ENCODE assay signal across 15 cellular contexts in the genomic region with DNA sequence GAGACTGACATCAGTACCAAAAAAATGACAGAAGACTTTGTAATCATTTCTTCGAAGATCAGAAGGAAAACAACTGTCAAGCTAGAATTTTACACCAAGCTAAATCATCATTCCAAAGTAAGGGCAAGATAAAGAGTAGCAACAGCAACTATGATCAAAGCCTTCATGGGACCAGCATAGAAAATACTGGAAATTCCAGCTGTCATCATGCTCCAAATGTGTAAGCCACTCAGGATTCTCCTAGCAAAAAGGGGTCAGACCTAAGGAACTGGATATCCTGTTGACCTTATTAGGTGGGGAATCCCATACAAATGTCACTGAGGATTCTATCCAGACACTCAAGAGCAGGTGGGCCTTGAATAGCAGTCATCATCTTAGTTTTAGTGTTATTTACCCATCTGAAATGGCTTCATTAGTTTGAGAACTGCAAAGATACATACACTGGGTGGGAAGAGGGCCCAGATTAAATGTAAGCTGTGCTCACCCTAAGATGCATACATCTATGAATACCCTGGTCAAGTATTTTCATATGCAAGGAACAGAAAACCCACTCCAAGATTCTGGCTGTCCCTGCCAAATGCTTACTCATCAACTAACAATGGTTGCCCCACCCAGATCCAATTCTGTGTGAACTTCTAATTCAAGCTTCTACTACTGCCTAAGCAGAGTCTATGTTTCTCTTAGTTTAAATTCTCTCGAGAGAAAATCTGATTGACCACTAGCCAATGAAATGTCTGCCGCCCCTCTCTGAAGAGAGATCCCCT. TPM values are rescaled to one million over a fixed set of nuclear protein-coding genes. Genes with fewer than 3 reads are reported as not detected.
DNase-seq lines count a peak whose midpoint lies in the region; ATAC-seq and TF ChIP-seq lines count a peak whose summit lies in the region.
"Had no signal": no experiment of that assay in that cellular context is flagged by ENCODE, and none has a peak within 500 bp of the region (broad histone marks: within the 10 kb centered on the region; RNA-seq: fewer than 3 reads in every experiment).

No MANE protein-coding gene starts in this region.

- peaks cover 2% of the 10 kb centered on the region for H3K36me3 ChIP-seq in MG63

- H3K9me3 ChIP-seq in MG63: no peaks in the 10 kb centered on the region; the same call in 1 of the 2 replicates

- no peaks in the 10 kb centered on the region for H3K27me3 ChIP-seq in MG63

- DNase-seq in AG10803 (ENCODE audit: low read depth) (peak; percentile 84), MG63 (peak; percentile 82), dedifferentiated amniotic fluid mesenchymal stem cell (ENCODE audit: extremely low spot score) (peak; percentile 90), non-pigmented ciliary epithelial cell (ENCODE audit: low read depth) (peak; percentile 75), NCI-H1105 (lab: John Stamatoyannopoulos, UW) (no peak)
- DNase-seq in activated CD8-positive, alpha-beta memory T cell treated with anti-CD3 and anti-CD28 coated beads for 24 hours: no peak
- DNase-seq: activated T-cell treated with anti-CD3 and anti-CD28 coated beads, Interleukin-2, amount 50 U/mL, for 48 hours; anterior cingulate cortex; CD4-positive, alpha-beta T cell; endodermal cell; GF-D8; NCI-H2171 treated with DMSO at 0.1 percent for 48 hours had no signal

- no peak overlapping the region for H3K4me3 ChIP-seq in AG10803 (ENCODE audit: low read length)
- no peak overlapping the region for H3K4me3 ChIP-seq in MG63

- TF ChIP-seq CTCF in AG10803 (conservative IDR thresholded peaks at IDR 0.05; ENCODE audit: low read length): no peak

- ATAC-seq in HG02973 (IDR thresholded peaks at IDR 0.05; ENCODE audit: unreplicated experiment) (no peak), GM18873 (IDR thresholded peaks at IDR 0.05; ENCODE audit: low FRiP score, unreplicated experiment) (no peak)
- ATAC-seq: activated CD4-positive, CD25-positive, alpha-beta regulatory T cell treated with anti-CD3 and anti-CD28 coated beads, Interleukin-2, amount 50 U/mL, for 24 hours had no signal

RNA-seq across cellular contexts. Expression of a gene that starts 33.5 kb away (rescaled TPM):
- not detected in 2 replicates for total RNA-seq in MG63 (2014; rRNA removed; shearing (Covaris generic); ENCODE audit: low replicate concordance)
- total RNA-seq: CD4-positive, alpha-beta T cell had no signal

Comparison
In these comparisons a context has a peak if more than half of its experiments do, and no peak if none do; other contexts are left out.
1. DNase-seq: peak in AG10803 (single experiment), MG63 (single experiment), dedifferentiated amniotic fluid mesenchymal stem cell (single experiment) and non-pigmented ciliary epithelial cell (single experiment); none in NCI-H1105 (single experiment) and activated CD8-positive, alpha-beta memory T cell treated with anti-CD3 and anti-CD28 coated beads for 24 hours (single experiment).